ENCODE assay signal across 1 cellular context in the genomic region with DNA sequence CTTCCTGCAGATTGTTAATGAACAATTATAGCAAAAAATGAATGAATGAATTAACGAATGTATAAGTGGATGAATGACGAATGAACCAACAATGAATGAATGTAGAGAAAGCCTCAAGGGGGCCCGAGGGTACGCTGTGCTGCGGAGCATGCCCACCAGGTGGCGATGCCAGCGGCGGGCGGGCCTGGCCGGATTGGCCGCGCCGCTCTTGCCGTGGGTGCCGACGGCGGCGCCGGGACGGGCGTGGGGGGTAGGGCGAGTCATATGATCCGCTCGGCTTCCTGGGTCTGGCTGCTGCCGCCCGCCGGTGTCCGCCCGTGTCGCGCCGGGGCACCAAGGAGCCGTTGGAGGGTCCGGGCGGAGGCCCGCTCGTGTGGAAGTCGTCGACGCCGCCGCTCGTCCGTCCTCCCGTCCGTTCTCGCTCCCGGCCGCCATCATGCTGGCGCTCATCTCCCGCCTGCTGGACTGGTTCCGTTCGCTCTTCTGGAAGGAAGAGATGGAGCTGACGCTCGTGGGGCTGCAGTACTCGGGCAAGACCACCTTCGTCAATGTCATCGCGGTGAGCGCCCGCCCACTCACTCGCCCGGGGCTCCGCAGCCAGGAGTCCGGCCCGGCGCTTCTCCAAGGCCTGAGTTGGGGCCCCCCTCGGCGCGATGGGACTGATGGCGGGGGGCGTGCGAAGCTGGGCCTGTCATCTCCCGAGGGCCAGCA.
TF ChIP-seq lines count a peak whose summit lies in the region.

A gene (plus strand): TSS at position 263 of the 711 bp plus-strand sequence. CDS start 174 bp downstream, at position 437.

TF ChIP-seq in GM12878, 131 proteins besides CTCF, POLR2A, EP300 and RAD21 (continued from another document and continues in another):
- TF ChIP-seq, protein P1, sequence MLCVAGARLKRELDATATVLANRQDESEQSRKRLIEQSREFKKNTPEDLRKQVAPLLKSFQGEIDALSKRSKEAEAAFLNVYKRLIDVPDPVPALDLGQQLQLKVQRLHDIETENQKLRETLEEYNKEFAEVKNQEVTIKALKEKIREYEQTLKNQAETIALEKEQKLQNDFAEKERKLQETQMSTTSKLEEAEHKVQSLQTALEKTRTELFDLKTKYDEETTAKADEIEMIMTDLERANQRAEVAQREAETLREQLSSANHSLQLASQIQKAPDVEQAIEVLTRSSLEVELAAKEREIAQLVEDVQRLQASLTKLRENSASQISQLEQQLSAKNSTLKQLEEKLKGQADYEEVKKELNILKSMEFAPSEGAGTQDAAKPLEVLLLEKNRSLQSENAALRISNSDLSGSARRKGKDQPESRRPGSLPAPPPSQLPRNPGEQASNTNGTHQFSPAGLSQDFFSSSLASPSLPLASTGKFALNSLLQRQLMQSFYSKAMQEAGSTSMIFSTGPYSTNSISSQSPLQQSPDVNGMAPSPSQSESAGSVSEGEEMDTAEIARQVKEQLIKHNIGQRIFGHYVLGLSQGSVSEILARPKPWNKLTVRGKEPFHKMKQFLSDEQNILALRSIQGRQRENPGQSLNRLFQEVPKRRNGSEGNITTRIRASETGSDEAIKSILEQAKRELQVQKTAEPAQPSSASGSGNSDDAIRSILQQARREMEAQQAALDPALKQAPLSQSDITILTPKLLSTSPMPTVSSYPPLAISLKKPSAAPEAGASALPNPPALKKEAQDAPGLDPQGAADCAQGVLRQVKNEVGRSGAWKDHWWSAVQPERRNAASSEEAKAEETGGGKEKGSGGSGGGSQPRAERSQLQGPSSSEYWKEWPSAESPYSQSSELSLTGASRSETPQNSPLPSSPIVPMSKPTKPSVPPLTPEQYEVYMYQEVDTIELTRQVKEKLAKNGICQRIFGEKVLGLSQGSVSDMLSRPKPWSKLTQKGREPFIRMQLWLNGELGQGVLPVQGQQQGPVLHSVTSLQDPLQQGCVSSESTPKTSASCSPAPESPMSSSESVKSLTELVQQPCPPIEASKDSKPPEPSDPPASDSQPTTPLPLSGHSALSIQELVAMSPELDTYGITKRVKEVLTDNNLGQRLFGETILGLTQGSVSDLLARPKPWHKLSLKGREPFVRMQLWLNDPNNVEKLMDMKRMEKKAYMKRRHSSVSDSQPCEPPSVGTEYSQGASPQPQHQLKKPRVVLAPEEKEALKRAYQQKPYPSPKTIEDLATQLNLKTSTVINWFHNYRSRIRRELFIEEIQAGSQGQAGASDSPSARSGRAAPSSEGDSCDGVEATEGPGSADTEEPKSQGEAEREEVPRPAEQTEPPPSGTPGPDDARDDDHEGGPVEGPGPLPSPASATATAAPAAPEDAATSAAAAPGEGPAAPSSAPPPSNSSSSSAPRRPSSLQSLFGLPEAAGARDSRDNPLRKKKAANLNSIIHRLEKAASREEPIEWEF (IDR thresholded peaks at IDR 0.05; ENCODE audit: insufficient replicate concordance, low read depth, low read length) = peak; percentile 26
- TF ChIP-seq, protein P2, sequence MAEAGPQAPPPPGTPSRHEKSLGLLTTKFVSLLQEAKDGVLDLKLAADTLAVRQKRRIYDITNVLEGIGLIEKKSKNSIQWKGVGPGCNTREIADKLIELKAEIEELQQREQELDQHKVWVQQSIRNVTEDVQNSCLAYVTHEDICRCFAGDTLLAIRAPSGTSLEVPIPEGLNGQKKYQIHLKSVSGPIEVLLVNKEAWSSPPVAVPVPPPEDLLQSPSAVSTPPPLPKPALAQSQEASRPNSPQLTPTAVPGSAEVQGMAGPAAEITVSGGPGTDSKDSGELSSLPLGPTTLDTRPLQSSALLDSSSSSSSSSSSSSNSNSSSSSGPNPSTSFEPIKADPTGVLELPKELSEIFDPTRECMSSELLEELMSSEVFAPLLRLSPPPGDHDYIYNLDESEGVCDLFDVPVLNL (IDR thresholded peaks at IDR 0.05; ENCODE audit: low read depth, low read length) = 0 out of 2 replicates have a peak, but pooled peaks have one; percentile 16
- TF ChIP-seq, protein P3, sequence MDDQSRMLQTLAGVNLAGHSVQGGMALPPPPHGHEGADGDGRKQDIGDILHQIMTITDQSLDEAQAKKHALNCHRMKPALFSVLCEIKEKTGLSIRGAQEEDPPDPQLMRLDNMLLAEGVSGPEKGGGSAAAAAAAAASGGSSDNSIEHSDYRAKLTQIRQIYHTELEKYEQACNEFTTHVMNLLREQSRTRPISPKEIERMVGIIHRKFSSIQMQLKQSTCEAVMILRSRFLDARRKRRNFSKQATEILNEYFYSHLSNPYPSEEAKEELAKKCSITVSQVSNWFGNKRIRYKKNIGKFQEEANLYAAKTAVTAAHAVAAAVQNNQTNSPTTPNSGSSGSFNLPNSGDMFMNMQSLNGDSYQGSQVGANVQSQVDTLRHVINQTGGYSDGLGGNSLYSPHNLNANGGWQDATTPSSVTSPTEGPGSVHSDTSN (IDR thresholded peaks at IDR 0.05; ENCODE audit: insufficient replicate concordance, low read depth, low read length) = peak; percentile 26
- TF ChIP-seq DPF2 (IDR thresholded peaks at IDR 0.05) (0 out of 2 replicates have a peak, but pooled peaks have one; percentile 54), MEF2B (IDR thresholded peaks at IDR 0.05; ENCODE audit: partially characterized antibody, poor library complexity, severe bottlenecking) (peak; percentile 27), ESRRA (IDR thresholded peaks at IDR 0.05; ENCODE audit: low read length) (no peak), STAT1 (conservative IDR thresholded peaks at IDR 0.05) (peak; percentile 43; the same call in 1 of the 2 replicates), NFYA (IDR thresholded peaks at IDR 0.05; ENCODE audit: borderline replicate concordance, low read depth, low read length) (no peak), NFIC (IDR thresholded peaks at IDR 0.05; ENCODE audit: low read depth, low read length) (no peak), RB1 (IDR thresholded peaks at IDR 0.05; ENCODE audit: borderline replicate concordance) (peak; percentile 89), YY1 (IDR thresholded peaks at IDR 0.05; ENCODE audit: low read depth, low read length) (peak; percentile 83), ATF7 (IDR thresholded peaks at IDR 0.05; ENCODE audit: low read depth) (no peak), CBFB (IDR thresholded peaks at IDR 0.05; ENCODE audit: low read depth) (no peak), CREM (IDR thresholded peaks at IDR 0.05; ENCODE audit: low read depth) (peak; percentile 70), BRCA1 (IDR thresholded peaks at IDR 0.05; ENCODE audit: low read depth, low read length) (no peak), BHLHE40 (IDR thresholded peaks at IDR 0.05; ENCODE audit: borderline replicate concordance in 1 of 2, low read depth in 2 of 2, low read length in 1 of 2) (peak; percentile 57 to 77; a peak in 3 of 4 replicates), BACH1 (IDR thresholded peaks at IDR 0.05; ENCODE audit: borderline replicate concordance) (peak; percentile 65; the same call in 1 of the 2 replicates), NR2F1 (conservative IDR thresholded peaks at IDR 0.05) (no peak), MTA2 (IDR thresholded peaks at IDR 0.05; ENCODE audit: low read depth) (no peak), KDM1A (IDR thresholded peaks at IDR 0.05; ENCODE audit: borderline replicate concordance) (no peak), EZH2 (IDR thresholded peaks at IDR 0.05; ENCODE audit: borderline replicate concordance, control insufficient read depth, low read depth, low read length) (no peak), STAT3 (IDR thresholded peaks at IDR 0.05; ENCODE audit: low read depth, low read length) (0 out of 2 replicates have a peak, but pooled peaks have one; percentile 20)
- TF ChIP-seq, protein P4, sequence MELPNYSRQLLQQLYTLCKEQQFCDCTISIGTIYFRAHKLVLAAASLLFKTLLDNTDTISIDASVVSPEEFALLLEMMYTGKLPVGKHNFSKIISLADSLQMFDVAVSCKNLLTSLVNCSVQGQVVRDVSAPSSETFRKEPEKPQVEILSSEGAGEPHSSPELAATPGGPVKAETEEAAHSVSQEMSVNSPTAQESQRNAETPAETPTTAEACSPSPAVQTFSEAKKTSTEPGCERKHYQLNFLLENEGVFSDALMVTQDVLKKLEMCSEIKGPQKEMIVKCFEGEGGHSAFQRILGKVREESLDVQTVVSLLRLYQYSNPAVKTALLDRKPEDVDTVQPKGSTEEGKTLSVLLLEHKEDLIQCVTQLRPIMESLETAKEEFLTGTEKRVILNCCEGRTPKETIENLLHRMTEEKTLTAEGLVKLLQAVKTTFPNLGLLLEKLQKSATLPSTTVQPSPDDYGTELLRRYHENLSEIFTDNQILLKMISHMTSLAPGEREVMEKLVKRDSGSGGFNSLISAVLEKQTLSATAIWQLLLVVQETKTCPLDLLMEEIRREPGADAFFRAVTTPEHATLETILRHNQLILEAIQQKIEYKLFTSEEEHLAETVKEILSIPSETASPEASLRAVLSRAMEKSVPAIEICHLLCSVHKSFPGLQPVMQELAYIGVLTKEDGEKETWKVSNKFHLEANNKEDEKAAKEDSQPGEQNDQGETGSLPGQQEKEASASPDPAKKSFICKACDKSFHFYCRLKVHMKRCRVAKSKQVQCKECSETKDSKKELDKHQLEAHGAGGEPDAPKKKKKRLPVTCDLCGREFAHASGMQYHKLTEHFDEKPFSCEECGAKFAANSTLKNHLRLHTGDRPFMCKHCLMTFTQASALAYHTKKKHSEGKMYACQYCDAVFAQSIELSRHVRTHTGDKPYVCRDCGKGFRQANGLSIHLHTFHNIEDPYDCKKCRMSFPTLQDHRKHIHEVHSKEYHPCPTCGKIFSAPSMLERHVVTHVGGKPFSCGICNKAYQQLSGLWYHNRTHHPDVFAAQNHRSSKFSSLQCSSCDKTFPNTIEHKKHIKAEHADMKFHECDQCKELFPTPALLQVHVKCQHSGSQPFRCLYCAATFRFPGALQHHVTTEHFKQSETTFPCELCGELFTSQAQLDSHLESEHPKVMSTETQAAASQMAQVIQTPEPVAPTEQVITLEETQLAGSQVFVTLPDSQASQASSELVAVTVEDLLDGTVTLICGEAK (IDR thresholded peaks at IDR 0.05; ENCODE audit: borderline replicate concordance) = no peak
- TF ChIP-seq, protein P5, sequence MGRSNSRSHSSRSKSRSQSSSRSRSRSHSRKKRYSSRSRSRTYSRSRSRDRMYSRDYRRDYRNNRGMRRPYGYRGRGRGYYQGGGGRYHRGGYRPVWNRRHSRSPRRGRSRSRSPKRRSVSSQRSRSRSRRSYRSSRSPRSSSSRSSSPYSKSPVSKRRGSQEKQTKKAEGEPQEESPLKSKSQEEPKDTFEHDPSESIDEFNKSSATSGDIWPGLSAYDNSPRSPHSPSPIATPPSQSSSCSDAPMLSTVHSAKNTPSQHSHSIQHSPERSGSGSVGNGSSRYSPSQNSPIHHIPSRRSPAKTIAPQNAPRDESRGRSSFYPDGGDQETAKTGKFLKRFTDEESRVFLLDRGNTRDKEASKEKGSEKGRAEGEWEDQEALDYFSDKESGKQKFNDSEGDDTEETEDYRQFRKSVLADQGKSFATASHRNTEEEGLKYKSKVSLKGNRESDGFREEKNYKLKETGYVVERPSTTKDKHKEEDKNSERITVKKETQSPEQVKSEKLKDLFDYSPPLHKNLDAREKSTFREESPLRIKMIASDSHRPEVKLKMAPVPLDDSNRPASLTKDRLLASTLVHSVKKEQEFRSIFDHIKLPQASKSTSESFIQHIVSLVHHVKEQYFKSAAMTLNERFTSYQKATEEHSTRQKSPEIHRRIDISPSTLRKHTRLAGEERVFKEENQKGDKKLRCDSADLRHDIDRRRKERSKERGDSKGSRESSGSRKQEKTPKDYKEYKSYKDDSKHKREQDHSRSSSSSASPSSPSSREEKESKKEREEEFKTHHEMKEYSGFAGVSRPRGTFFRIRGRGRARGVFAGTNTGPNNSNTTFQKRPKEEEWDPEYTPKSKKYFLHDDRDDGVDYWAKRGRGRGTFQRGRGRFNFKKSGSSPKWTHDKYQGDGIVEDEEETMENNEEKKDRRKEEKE (IDR thresholded peaks at IDR 0.05) = no peak
- TF ChIP-seq, protein P6, sequence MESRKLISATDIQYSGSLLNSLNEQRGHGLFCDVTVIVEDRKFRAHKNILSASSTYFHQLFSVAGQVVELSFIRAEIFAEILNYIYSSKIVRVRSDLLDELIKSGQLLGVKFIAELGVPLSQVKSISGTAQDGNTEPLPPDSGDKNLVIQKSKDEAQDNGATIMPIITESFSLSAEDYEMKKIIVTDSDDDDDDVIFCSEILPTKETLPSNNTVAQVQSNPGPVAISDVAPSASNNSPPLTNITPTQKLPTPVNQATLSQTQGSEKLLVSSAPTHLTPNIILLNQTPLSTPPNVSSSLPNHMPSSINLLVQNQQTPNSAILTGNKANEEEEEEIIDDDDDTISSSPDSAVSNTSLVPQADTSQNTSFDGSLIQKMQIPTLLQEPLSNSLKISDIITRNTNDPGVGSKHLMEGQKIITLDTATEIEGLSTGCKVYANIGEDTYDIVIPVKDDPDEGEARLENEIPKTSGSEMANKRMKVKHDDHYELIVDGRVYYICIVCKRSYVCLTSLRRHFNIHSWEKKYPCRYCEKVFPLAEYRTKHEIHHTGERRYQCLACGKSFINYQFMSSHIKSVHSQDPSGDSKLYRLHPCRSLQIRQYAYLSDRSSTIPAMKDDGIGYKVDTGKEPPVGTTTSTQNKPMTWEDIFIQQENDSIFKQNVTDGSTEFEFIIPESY (IDR thresholded peaks at IDR 0.05) = no peak
- TF ChIP-seq, protein P7, sequence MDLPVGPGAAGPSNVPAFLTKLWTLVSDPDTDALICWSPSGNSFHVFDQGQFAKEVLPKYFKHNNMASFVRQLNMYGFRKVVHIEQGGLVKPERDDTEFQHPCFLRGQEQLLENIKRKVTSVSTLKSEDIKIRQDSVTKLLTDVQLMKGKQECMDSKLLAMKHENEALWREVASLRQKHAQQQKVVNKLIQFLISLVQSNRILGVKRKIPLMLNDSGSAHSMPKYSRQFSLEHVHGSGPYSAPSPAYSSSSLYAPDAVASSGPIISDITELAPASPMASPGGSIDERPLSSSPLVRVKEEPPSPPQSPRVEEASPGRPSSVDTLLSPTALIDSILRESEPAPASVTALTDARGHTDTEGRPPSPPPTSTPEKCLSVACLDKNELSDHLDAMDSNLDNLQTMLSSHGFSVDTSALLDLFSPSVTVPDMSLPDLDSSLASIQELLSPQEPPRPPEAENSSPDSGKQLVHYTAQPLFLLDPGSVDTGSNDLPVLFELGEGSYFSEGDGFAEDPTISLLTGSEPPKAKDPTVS (IDR thresholded peaks at IDR 0.05; ENCODE audit: low read depth, low read length) = 0 out of 2 replicates have a peak, but pooled peaks have one; percentile 71
- TF ChIP-seq, protein P8, sequence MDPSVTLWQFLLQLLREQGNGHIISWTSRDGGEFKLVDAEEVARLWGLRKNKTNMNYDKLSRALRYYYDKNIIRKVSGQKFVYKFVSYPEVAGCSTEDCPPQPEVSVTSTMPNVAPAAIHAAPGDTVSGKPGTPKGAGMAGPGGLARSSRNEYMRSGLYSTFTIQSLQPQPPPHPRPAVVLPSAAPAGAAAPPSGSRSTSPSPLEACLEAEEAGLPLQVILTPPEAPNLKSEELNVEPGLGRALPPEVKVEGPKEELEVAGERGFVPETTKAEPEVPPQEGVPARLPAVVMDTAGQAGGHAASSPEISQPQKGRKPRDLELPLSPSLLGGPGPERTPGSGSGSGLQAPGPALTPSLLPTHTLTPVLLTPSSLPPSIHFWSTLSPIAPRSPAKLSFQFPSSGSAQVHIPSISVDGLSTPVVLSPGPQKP (IDR thresholded peaks at IDR 0.05; ENCODE audit: low read depth, low read length) = peak; percentile 54; the same call in 1 of the 2 replicates
- TF ChIP-seq, protein P9, sequence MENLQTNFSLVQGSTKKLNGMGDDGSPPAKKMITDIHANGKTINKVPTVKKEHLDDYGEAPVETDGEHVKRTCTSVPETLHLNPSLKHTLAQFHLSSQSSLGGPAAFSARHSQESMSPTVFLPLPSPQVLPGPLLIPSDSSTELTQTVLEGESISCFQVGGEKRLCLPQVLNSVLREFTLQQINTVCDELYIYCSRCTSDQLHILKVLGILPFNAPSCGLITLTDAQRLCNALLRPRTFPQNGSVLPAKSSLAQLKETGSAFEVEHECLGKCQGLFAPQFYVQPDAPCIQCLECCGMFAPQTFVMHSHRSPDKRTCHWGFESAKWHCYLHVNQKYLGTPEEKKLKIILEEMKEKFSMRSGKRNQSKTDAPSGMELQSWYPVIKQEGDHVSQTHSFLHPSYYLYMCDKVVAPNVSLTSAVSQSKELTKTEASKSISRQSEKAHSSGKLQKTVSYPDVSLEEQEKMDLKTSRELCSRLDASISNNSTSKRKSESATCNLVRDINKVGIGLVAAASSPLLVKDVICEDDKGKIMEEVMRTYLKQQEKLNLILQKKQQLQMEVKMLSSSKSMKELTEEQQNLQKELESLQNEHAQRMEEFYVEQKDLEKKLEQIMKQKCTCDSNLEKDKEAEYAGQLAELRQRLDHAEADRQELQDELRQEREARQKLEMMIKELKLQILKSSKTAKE (IDR thresholded peaks at IDR 0.05; ENCODE audit: low read depth, poor library complexity, severe bottlenecking) = no peak
